ENCODE assay signal across 11 cellular contexts in the genomic region with DNA sequence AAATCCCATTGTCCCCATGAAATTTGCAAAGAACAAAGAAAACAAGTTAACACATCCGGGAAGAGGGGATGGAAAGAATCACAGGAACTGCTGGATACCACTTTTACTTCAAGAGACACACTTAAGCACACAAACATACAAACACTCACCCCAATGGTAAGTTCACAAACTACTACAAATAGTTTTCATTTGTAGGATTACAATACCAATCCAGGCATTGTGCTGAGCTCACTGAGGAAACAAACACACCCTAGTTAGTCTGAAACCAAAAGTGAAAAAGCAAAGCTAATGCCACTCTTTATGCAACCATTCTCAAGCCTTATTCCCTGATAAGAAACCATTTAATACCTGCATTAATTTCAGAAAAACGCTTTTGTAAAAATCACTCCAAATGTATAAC. TPM values are rescaled to one million over a fixed set of nuclear protein-coding genes. Genes with fewer than 3 reads are reported as not detected.
A peak's percentile ranks its signal among the peaks of the same experiment; 100 is the strongest.
DNase-seq lines count a peak whose midpoint lies in the region; ATAC-seq, FAIRE-seq and TF ChIP-seq lines count a peak whose summit lies in the region.
"Had no signal": no experiment of that assay in that cellular context is flagged by ENCODE, and none has a peak within 500 bp of the region (broad histone marks: within the 10 kb centered on the region; RNA-seq: fewer than 3 reads in every experiment).

No MANE protein-coding gene starts in this region.

- no peaks in the 10 kb centered on the region for H4K20me1 ChIP-seq in keratinocyte (ENCODE audit: control insufficient read depth, extremely low read depth, insufficient read depth, low read length)

- dilution Hi-C loops in keratinocyte (cut with MboI; ENCODE audit: extremely low pct_ligation_motif_present, low sequenced_read_pairs), result no loop called here

- no peak overlapping the region for H3K9ac ChIP-seq in keratinocyte (ENCODE audit: control insufficient read depth, extremely low read depth, insufficient read depth, low read length)

- no peaks in the 10 kb centered on the region for H3K79me2 ChIP-seq in keratinocyte (ENCODE audit: control insufficient read depth, insufficient read depth, low read length)

- peak overlapping the region; percentile 1 for H3K27ac Mint-ChIP-seq in activated CD4-positive, alpha-beta T cell treated with anti-CD3 and anti-CD28 coated beads, Interleukin-2, amount 10 ng/mL, durations not matched to agents 24 days and 14 days
- no peak overlapping the region for H3K27ac Mint-ChIP-seq in activated CD8-positive, alpha-beta T cell treated with anti-CD3 and anti-CD28 coated beads for 36 hours

- H3K27me3 Mint-ChIP-seq in activated CD4-positive, alpha-beta T cell treated with anti-CD3 and anti-CD28 coated beads, Interleukin-2, amount 10 ng/mL, durations not matched to agents 24 days and 14 days, result no peaks in the 10 kb centered on the region
- no peaks in the 10 kb centered on the region for H3K27me3 Mint-ChIP-seq in activated CD8-positive, alpha-beta T cell treated with anti-CD3 and anti-CD28 coated beads for 36 hours

- peak overlapping the region; percentile 54 for H3K4me2 ChIP-seq in keratinocyte (ENCODE audit: control insufficient read depth, extremely low read depth, insufficient read depth, low read depth, low read length)

- H3K27me3 ChIP-seq in keratinocyte (ENCODE audit: control insufficient read depth, extremely low read depth, insufficient read depth, low read length), result no peaks in the 10 kb centered on the region

- no peak overlapping the region for H2AFZ ChIP-seq in keratinocyte (ENCODE audit: control insufficient read depth, low read length)

- ATAC-seq in activated CD8-positive, alpha-beta T cell treated with anti-CD3 and anti-CD28 coated beads for 36 hours, result peak; percentile 46
- no peak for ATAC-seq in GM21367 (IDR thresholded peaks at IDR 0.05; ENCODE audit: unreplicated experiment)

- CTCF ChIA-PET in activated CD8-positive, alpha-beta T cell treated with anti-CD3 and anti-CD28 coated beads for 36 hours (lab: Charles Lee), result interaction anchor here (0.6 to 2.0 kb wide), 3 partner anchors 9 to 60 kb away, joined by 3 to 10 read pairs (median 5); partner anchors contain the start of gene NUDT17

- peak overlapping the region; percentile 14 for H3K27ac ChIP-seq in keratinocyte (ENCODE audit: control insufficient read depth, insufficient read depth, low read length)

- POLR2A ChIA-PET in activated CD8-positive, alpha-beta T cell treated with anti-CD3 and anti-CD28 coated beads for 36 hours (lab: Charles Lee), result interaction anchor here (0.6 to 1.6 kb wide), 4 partner anchors 18 to 169 kb away, joined by 4 to 6 read pairs (median 5); partner anchors contain the start of genes POLR3C and RNF115

- peaks cover 26% of the 10 kb centered on the region for H3K4me1 Mint-ChIP-seq in activated CD4-positive, alpha-beta T cell treated with anti-CD3 and anti-CD28 coated beads, Interleukin-2, amount 10 ng/mL, durations not matched to agents 24 days and 14 days
- H3K4me1 Mint-ChIP-seq in activated CD8-positive, alpha-beta T cell treated with anti-CD3 and anti-CD28 coated beads for 36 hours (ENCODE audit: low read depth), result peaks cover 31% of the 10 kb centered on the region

- no peak for TF ChIP-seq CTCF in activated CD8-positive, alpha-beta T cell treated with anti-CD3 and anti-CD28 coated beads for 36 hours (IDR thresholded peaks at IDR 0.05)
- TF ChIP-seq CTCF in keratinocyte (optimal IDR thresholded peaks at IDR 0.05 in 1 of 3, IDR thresholded peaks at IDR 0.05 in 1 of 3, conservative IDR thresholded peaks at IDR 0.05 in 1 of 3; ENCODE audit: extremely low read depth in 1 of 3, insufficient read depth in 2 of 3, low read length in 3 of 3), result no peak

- no peak overlapping the region for H3K4me3 Mint-ChIP-seq in activated CD4-positive, alpha-beta T cell treated with anti-CD3 and anti-CD28 coated beads, Interleukin-2, amount 10 ng/mL, durations not matched to agents 24 days and 14 days
- no peak overlapping the region for H3K4me3 Mint-ChIP-seq in activated CD8-positive, alpha-beta T cell treated with anti-CD3 and anti-CD28 coated beads for 36 hours

- no peak for DNase-seq in activated CD4-positive, alpha-beta T cell treated with anti-CD3 and anti-CD28 coated beads, Interleukin-2, amount 10 ng/mL, durations not matched to agents 24 days and 14 days
- no peak for DNase-seq in activated CD4-positive, alpha-beta T cell treated with anti-CD3 and anti-CD28 coated beads, Interleukin-2, amount 50 U/mL, for 48 hours
- DNase-seq in activated CD8-positive, alpha-beta T cell treated with anti-CD3 and anti-CD28 coated beads for 36 hours, result no peak
- DNase-seq in keratinocyte (ENCODE audit: low read depth, low spot score), result no peak
- peak; percentile 14 for DNase-seq in superior temporal gyrus (ENCODE audit: extremely low spot score)
- DNase-seq in amygdala (lab: John Stamatoyannopoulos, UW), result no peak
- DNase-seq in midbrain (lab: John Stamatoyannopoulos, UW), result no peak
- DNase-seq: T-helper 9 cell had no signal

- intact Hi-C loops in activated CD4-positive, alpha-beta T cell treated with anti-CD3 and anti-CD28 coated beads, Interleukin-2, amount 10 ng/mL, durations not matched to agents 24 days and 14 days (cut with micrococcal nuclease), result no loop called here
- intact Hi-C loops in activated CD8-positive, alpha-beta T cell treated with anti-CD3 and anti-CD28 coated beads for 36 hours (cut with micrococcal nuclease), result no loop called here

- H3K4me1 ChIP-seq in keratinocyte (ENCODE audit: control insufficient read depth, extremely low read depth, insufficient read depth, low read length), result peaks cover 19% of the 10 kb centered on the region

- peak overlapping the region in 1 of 3 experiments; percentile 45 for H3K4me3 ChIP-seq in keratinocyte (ENCODE audit: control insufficient read depth in 2 of 3, extremely low read depth in 1 of 3, insufficient read depth in 2 of 3, low read depth in 1 of 3, low read length in 3 of 3)

- no peaks in the 10 kb centered on the region for H3K9me1 ChIP-seq in keratinocyte (ENCODE audit: control insufficient read depth, extremely low read depth, insufficient read depth, low read length)

- H3K36me3 ChIP-seq in keratinocyte (ENCODE audit: control insufficient read depth in 2 of 2, extremely low read depth in 1 of 2, insufficient read depth in 2 of 2, low read length in 2 of 2), result peaks cover 3% of the 10 kb centered on the region in 2 experiments

- FAIRE-seq in keratinocyte (lab: Jason Lieb, UNC), result peak; percentile 71
- FAIRE-seq: A204.1, frontal cortex had no signal

- H3K9me3 ChIP-seq in keratinocyte (ENCODE audit: control insufficient read depth, low read depth, low read length), result no peaks in the 10 kb centered on the region

- H3K36me3 Mint-ChIP-seq in activated CD4-positive, alpha-beta T cell treated with anti-CD3 and anti-CD28 coated beads, Interleukin-2, amount 10 ng/mL, durations not matched to agents 24 days and 14 days (ENCODE audit: low read depth), result peaks cover 32% of the 10 kb centered on the region
- H3K36me3 Mint-ChIP-seq in activated CD8-positive, alpha-beta T cell treated with anti-CD3 and anti-CD28 coated beads for 36 hours (ENCODE audit: low read depth), result peaks cover 34% of the 10 kb centered on the region

- H3K9me3 Mint-ChIP-seq in activated CD4-positive, alpha-beta T cell treated with anti-CD3 and anti-CD28 coated beads, Interleukin-2, amount 10 ng/mL, durations not matched to agents 24 days and 14 days, result no peaks in the 10 kb centered on the region
- H3K9me3 Mint-ChIP-seq in activated CD8-positive, alpha-beta T cell treated with anti-CD3 and anti-CD28 coated beads for 36 hours, result no peaks in the 10 kb centered on the region

RNA-seq across cellular contexts. Expression of gene RNF115, which starts 38.4 kb away (rescaled TPM):
- total RNA-seq in activated CD4-positive, alpha-beta T cell treated with anti-CD3 and anti-CD28 coated beads, Interleukin-2, amount 10 ng/mL, durations not matched to agents 24 days and 14 days, result 14.1 and 15.5 TPM in 2 replicates
- 10 to 100 TPM; 12.6 to 13.1 TPM for total RNA-seq in activated CD8-positive, alpha-beta T cell treated with anti-CD3 and anti-CD28 coated beads for 36 hours
- 7.4 to 10.1 TPM (median 7.4 TPM) in 3 replicates for polyA plus RNA-seq in keratinocyte
- polyA plus RNA-seq in keratinocyte (2011; ENCODE audit: low read depth), result 5.6 TPM
- 4.8 and 10.4 TPM in 2 replicates for polyA plus RNA-seq in keratinocyte (2011; cell fraction: cytosol; rRNA removed)
- 9.4 and 9.6 TPM in 2 replicates for polyA plus RNA-seq in keratinocyte (2011; cell fraction: nucleus; rRNA removed)
- polyA plus RNA-seq in keratinocyte (2012; ENCODE audit: low replicate concordance), result 5.4 and 6.1 TPM in 2 replicates
- polyA minus RNA-seq in keratinocyte, result 6.1 to 11.8 TPM (median 7.3 TPM) in 3 replicates
- polyA minus RNA-seq in keratinocyte (2011; cell fraction: cytosol; rRNA and poly(A)+ RNA removed), result 2.5 TPM
- 5.1 and 11.7 TPM in 2 replicates for polyA minus RNA-seq in keratinocyte (2011; cell fraction: nucleus; rRNA and poly(A)+ RNA removed)

RNA-seq across cellular contexts. Expression of gene POLR3C, which starts 38.5 kb away (rescaled TPM):
- 35.0 and 39.0 TPM in 2 replicates for total RNA-seq in activated CD4-positive, alpha-beta T cell treated with anti-CD3 and anti-CD28 coated beads, Interleukin-2, amount 10 ng/mL, durations not matched to agents 24 days and 14 days
- 10 to 100 TPM; 38.2 to 39.4 TPM for total RNA-seq in activated CD8-positive, alpha-beta T cell treated with anti-CD3 and anti-CD28 coated beads for 36 hours
- 33.9 to 44.4 TPM (median 34.4 TPM) in 3 replicates for polyA plus RNA-seq in keratinocyte
- polyA plus RNA-seq in keratinocyte (2011; ENCODE audit: low read depth), result 24.2 TPM
- polyA plus RNA-seq in keratinocyte (2011; cell fraction: cytosol; rRNA removed), result 29.2 and 35.5 TPM in 2 replicates
- polyA plus RNA-seq in keratinocyte (2011; cell fraction: nucleus; rRNA removed), result 41.4 and 44.7 TPM in 2 replicates
- 17.8 and 24.1 TPM in 2 replicates for polyA plus RNA-seq in keratinocyte (2012; ENCODE audit: low replicate concordance)
- 20.3 to 49.4 TPM (median 46.9 TPM) in 3 replicates for polyA minus RNA-seq in keratinocyte
- polyA minus RNA-seq in keratinocyte (2011; cell fraction: cytosol; rRNA and poly(A)+ RNA removed), result 24.4 TPM
- polyA minus RNA-seq in keratinocyte (2011; cell fraction: nucleus; rRNA and poly(A)+ RNA removed), result 17.8 and 28.3 TPM in 2 replicates

RNA-seq across cellular contexts. Expression of gene NUDT17, which starts 59.9 kb away (rescaled TPM):
- total RNA-seq in activated CD4-positive, alpha-beta T cell treated with anti-CD3 and anti-CD28 coated beads, Interleukin-2, amount 10 ng/mL, durations not matched to agents 24 days and 14 days, result 2.5 and 3.4 TPM in 2 replicates
- 1 to 10 TPM; 3.0 to 3.3 TPM for total RNA-seq in activated CD8-positive, alpha-beta T cell treated with anti-CD3 and anti-CD28 coated beads for 36 hours
- 1.3 to 1.6 TPM (median 1.3 TPM) in 3 replicates for polyA plus RNA-seq in keratinocyte
- polyA plus RNA-seq in keratinocyte (2011; ENCODE audit: low read depth), result 2.1 TPM
- polyA plus RNA-seq in keratinocyte (2011; cell fraction: cytosol; rRNA removed), result 1.1 TPM in 2 replicates
- 4.0 and 4.4 TPM in 2 replicates for polyA plus RNA-seq in keratinocyte (2011; cell fraction: nucleus; rRNA removed)
- polyA plus RNA-seq in keratinocyte (2012; ENCODE audit: low replicate concordance), result 1.3 and 1.4 TPM in 2 replicates
- polyA minus RNA-seq in keratinocyte, result 1.0 to 1.5 TPM (median 1.4 TPM) in 3 replicates
- not detected for polyA minus RNA-seq in keratinocyte (2011; cell fraction: cytosol; rRNA and poly(A)+ RNA removed)
- polyA minus RNA-seq in keratinocyte (2011; cell fraction: nucleus; rRNA and poly(A)+ RNA removed), result 0.95 TPM in 1 of 2 replicates, not detected in the other
